In genomic region chr5:100609594-100609993, GRCh38 we compare ENCODE assay signal across 26 cellular contexts.
"Had no signal": no experiment of that assay in that cellular context is flagged by ENCODE, and none has a peak within 500 bp of the region (broad histone marks: within the 10 kb centered on the region; RNA-seq: fewer than 3 reads in every experiment).

No MANE protein-coding gene starts in this region.

- H3K4me3 ChIP-seq: body of pancreas, esophagus muscularis mucosa, gastroesophageal sphincter, heart right ventricle, hepatocyte had no signal

- H3K27me3 ChIP-seq: body of pancreas, esophagus muscularis mucosa, gastroesophageal sphincter, heart right ventricle, hepatocyte had no signal

- H3K9me3 Mint-ChIP-seq: activated CD8-positive, alpha-beta T cell treated with anti-CD3 and anti-CD28 coated beads for 36 hours; activated T-helper 1 cell treated with anti-CD3 and anti-CD28 coated beads, Interleukin-12 subunit alpha, Interleukin-12 subunit beta, Interleukin-2, Interleukin-4 antibody, amounts not matched to agents 30 ng/mL and 10 ng/mL and 1 ng/mL, durations not matched to agents 14 hours and 24 hours and 36 hours; effector memory CD8-positive, alpha-beta T cell had no signal

- H3K4me1 ChIP-seq: body of pancreas, esophagus muscularis mucosa, gastroesophageal sphincter, heart right ventricle had no signal

- DNase-seq: activated CD4-positive, alpha-beta T cell treated with anti-CD3 and anti-CD28 coated beads for 48 hours; activated CD4-positive, alpha-beta T cell treated with anti-CD3 and anti-CD28 coated beads, Interleukin-2, amount 50 U/mL, for 1 hour; activated CD4-positive, alpha-beta T cell treated with anti-CD3 and anti-CD28 coated beads, Interleukin-2, amount 50 U/mL, for 48 hours; activated CD8-positive, alpha-beta memory T cell treated with anti-CD3 and anti-CD28 coated beads for 24 hours; activated CD8-positive, alpha-beta T cell treated with anti-CD3 and anti-CD28 coated beads for 36 hours; activated gamma-delta T cell; activated naive CD4-positive, alpha-beta T cell treated with anti-CD3 and anti-CD28 coated beads, Interleukin-2, amount 50 U/mL, for 16 hours; activated naive CD4-positive, alpha-beta T cell treated with Interleukin-2 at 50 U/mL for 16 hours; activated T-cell treated with anti-CD3 and anti-CD28 coated beads, Interleukin-2, amount 50 U/mL, for 48 hours; amniotic stem cell; anterior cingulate cortex; body of pancreas; caudate nucleus; cortex of kidney; dermis blood vessel endothelial cell; effector CD4-positive, alpha-beta T cell; effector memory CD8-positive, alpha-beta T cell; erythroblast; foreskin melanocyte; heart right ventricle had no signal

- H2AFZ ChIP-seq: hepatocyte had no signal

- H3K4me2 ChIP-seq: hepatocyte had no signal

- H3K79me2 ChIP-seq: hepatocyte had no signal

- H3K36me3 Mint-ChIP-seq: activated naive CD8-positive, alpha-beta T cell had no signal

- H3K4me3 Mint-ChIP-seq: activated CD8-positive, alpha-beta T cell treated with anti-CD3 and anti-CD28 coated beads for 36 hours; activated naive CD8-positive, alpha-beta T cell; activated T-helper 1 cell treated with anti-CD3 and anti-CD28 coated beads, Interleukin-12 subunit alpha, Interleukin-12 subunit beta, Interleukin-2, Interleukin-4 antibody, amounts not matched to agents 30 ng/mL and 10 ng/mL and 1 ng/mL, durations not matched to agents 14 hours and 24 hours and 36 hours; effector memory CD8-positive, alpha-beta T cell had no signal

- ATAC-seq: activated CD8-positive, alpha-beta T cell treated with anti-CD3 and anti-CD28 coated beads for 36 hours; body of pancreas; effector memory CD8-positive, alpha-beta T cell; gastroesophageal sphincter; heart right ventricle had no signal

- H3K27ac Mint-ChIP-seq: activated CD8-positive, alpha-beta T cell treated with anti-CD3 and anti-CD28 coated beads for 36 hours; activated naive CD8-positive, alpha-beta T cell; activated T-helper 1 cell treated with anti-CD3 and anti-CD28 coated beads, Interleukin-12 subunit alpha, Interleukin-12 subunit beta, Interleukin-2, Interleukin-4 antibody, amounts not matched to agents 30 ng/mL and 10 ng/mL and 1 ng/mL, durations not matched to agents 14 hours and 24 hours and 36 hours; effector memory CD8-positive, alpha-beta T cell had no signal

- H3K36me3 ChIP-seq: esophagus muscularis mucosa, gastroesophageal sphincter, heart right ventricle had no signal

- H3K27ac ChIP-seq: body of pancreas, esophagus muscularis mucosa, gastroesophageal sphincter, heart right ventricle, hepatocyte had no signal

- FAIRE-seq: colon had no signal

- H3K9me3 ChIP-seq: body of pancreas, esophagus muscularis mucosa had no signal
